ENCODE assay signal across 10 cellular contexts in genomic region chr14:105532735-105533141, GRCh38. TPM values are rescaled to one million over a fixed set of nuclear protein-coding genes. Genes with fewer than 3 reads are reported as not detected.
DNase-seq lines count a peak whose midpoint lies in the region; ATAC-seq, FAIRE-seq and TF ChIP-seq lines count a peak whose summit lies in the region.
"Had no signal": no experiment of that assay in that cellular context is flagged by ENCODE, and none has a peak within 500 bp of the region (broad histone marks: within the 10 kb centered on the region; RNA-seq: fewer than 3 reads in every experiment).

No MANE protein-coding gene starts in this region.

- BruUV-seq in HepG2 (replicated peaks; lab: Mats Ljungman, UMichigan), result no TSS peak

- no peak overlapping the region for H3K4me2 ChIP-seq in SU-DHL-6 (ENCODE audit: low read depth, low read length, poor library complexity, severe bottlenecking)
- peak overlapping the region; percentile 30; the same call in 1 of the 2 replicates for H3K4me2 ChIP-seq in HepG2 (ENCODE audit: low read depth, low read length)

- no peaks in the 10 kb centered on the region for H3K9me3 ChIP-seq in HAP-1
- H3K9me3 ChIP-seq in SU-DHL-6 (ENCODE audit: insufficient read depth, low read length), result no peaks in the 10 kb centered on the region
- no peaks in the 10 kb centered on the region for H3K9me3 ChIP-seq in HepG2 (ENCODE audit: low read length)
- H3K9me3 ChIP-seq in prostate gland, result no peaks in the 10 kb centered on the region

- TF ChIP-seq CTCF in SU-DHL-6 (IDR thresholded peaks at IDR 0.05; ENCODE audit: insufficient read depth, low read length, poor library complexity, severe bottlenecking) (peak; percentile 50), HepG2 (CRISPR knock-in tag; IDR thresholded peaks at IDR 0.05) (peak; percentile 81), prostate gland (IDR thresholded peaks at IDR 0.05) (no peak)

- H3K9me2 ChIP-seq in SU-DHL-6 (replicated peaks; ENCODE audit: insufficient read depth, low read length), result no peaks in the 10 kb centered on the region

- TF ChIP-seq EP300 in HepG2 (IDR thresholded peaks at IDR 0.05; ENCODE audit: low read depth in 2 of 2, low read length in 2 of 2) (no peak), HepG2 (CRISPR knock-in tag; IDR thresholded peaks at IDR 0.05; ENCODE audit: borderline replicate concordance) (no peak)

- H3K36me3 ChIP-seq in HAP-1 (replicated peaks) (peaks cover 5% of the 10 kb centered on the region), SU-DHL-6 (ENCODE audit: low read length) (no peaks in the 10 kb centered on the region), HepG2 (replicated peaks in 1 of 2; ENCODE audit: control insufficient read depth in 1 of 2, insufficient read depth in 2 of 2, low read length in 2 of 2) (0 out of 5 replicates have a peak, but pooled peaks cover 0 to 6% of the 10 kb centered on the region in 2 experiments), prostate gland (no peaks in the 10 kb centered on the region)

- H2AFZ ChIP-seq in SU-DHL-6 (ENCODE audit: low read depth, low read length, severe bottlenecking) (no peak overlapping the region), HepG2 (ENCODE audit: low read length) (no peak overlapping the region)

- no peak overlapping the region for H3K4me3 ChIP-seq in HAP-1
- H3K4me3 ChIP-seq in SU-DHL-6 (ENCODE audit: insufficient read depth, low read length, poor library complexity, severe bottlenecking), result no peak overlapping the region
- H3K4me3 ChIP-seq in HepG2 (replicated peaks in 1 of 3; ENCODE audit: insufficient read depth in 1 of 3, low read depth in 2 of 3, low read length in 3 of 3), result peak overlapping the region in 1 of 3 experiments; percentile 26; a peak in 1 of 6 replicates
- H3K4me3 ChIP-seq in prostate gland, result no peak overlapping the region

- H4K20me1 ChIP-seq in SU-DHL-6 (ENCODE audit: low read depth, low read length) (no peaks in the 10 kb centered on the region), HepG2 (ENCODE audit: insufficient read depth, low read length) (peaks cover 4% of the 10 kb centered on the region; the same call in 1 of the 2 replicates)

- no peak for FAIRE-seq in HepG2 (lab: Jason Lieb, UNC)
- FAIRE-seq: H1, RCC 7860 had no signal

- peak; percentile 71 for DNase-seq in DMS 273 (lab: John Stamatoyannopoulos, UW; ENCODE audit: unreplicated experiment)
- peak; percentile 54 to 79 for DNase-seq in HAP-1 (ENCODE audit: low spot score in 2 of 2)
- DNase-seq in HepG2 (ENCODE audit: low spot score), result peak; percentile 56
- DNase-seq in prostate gland (ENCODE audit: low spot score), result no peak
- DNase-seq in activated T-cell treated with anti-CD3 and anti-CD28 coated beads, Interleukin-2, amount 50 U/mL, for 1 hour, result no peak
- DNase-seq in dedifferentiated amniotic fluid mesenchymal stem cell (ENCODE audit: extremely low spot score), result no peak

- H3K9ac ChIP-seq in SU-DHL-6 (ENCODE audit: low read length) (no peak overlapping the region), HepG2 (ENCODE audit: insufficient read depth, low read depth, low read length) (no peak overlapping the region)

- intact Hi-C loops in HepG2 (cut with micrococcal nuclease; ENCODE audit: unreplicated experiment), result loop anchor here (5.0 kb wide), 1 partner anchor 160 kb away; no protein-coding TSS in a partner anchor
- intact Hi-C loops in prostate gland (cut with DNase I), result no loop called here

- CTCF ChIA-PET in HepG2 (lab: Yijun Ruan, JAX; ENCODE audit: low intra/inter-chr PET ratio, low total read pairs), result interaction anchor here (1.1 to 1.6 kb wide), 3 partner anchors 52 to 165 kb away, joined by 3 to 6 read pairs (median 3); no protein-coding TSS in a partner anchor

- no peaks in the 10 kb centered on the region for H3F3A ChIP-seq in SU-DHL-6 (ENCODE audit: insufficient read depth)

- H3K79me2 ChIP-seq in SU-DHL-6 (ENCODE audit: insufficient read depth, low read length) (no peaks in the 10 kb centered on the region), HepG2 (ENCODE audit: insufficient read depth, low read length) (no peaks in the 10 kb centered on the region)

- POLR2A ChIA-PET in HepG2 (lab: Yijun Ruan, JAX), result interaction anchor here (1.1 to 1.5 kb wide), 2 partner anchors 36 to 43 kb away, joined by 3 to 5 read pairs; no protein-coding TSS in a partner anchor

- TF ChIP-seq RAD21 in HepG2 (CRISPR knock-in tag; IDR thresholded peaks at IDR 0.05), result peak; percentile 42; the same call in 1 of the 2 replicates

- H3K4me1 ChIP-seq in HAP-1 (peaks cover 1% of the 10 kb centered on the region; the same call in 1 of the 2 replicates), HepG2 (ENCODE audit: insufficient read depth, low read length) (peaks cover 43% of the 10 kb centered on the region), prostate gland (replicated peaks) (peaks cover 12% of the 10 kb centered on the region)

- TF ChIP-seq POLR2A in HepG2 (IDR thresholded peaks at IDR 0.05; ENCODE audit: insufficient read depth in 1 of 2, low read depth in 2 of 2, low read length in 2 of 2), result no peak
- no peak for TF ChIP-seq POLR2A in prostate gland (IDR thresholded peaks at IDR 0.05)

- H3K27me3 ChIP-seq in HAP-1 (ENCODE audit: low read depth), result peaks cover 4% of the 10 kb centered on the region
- 0 out of 2 replicates have a peak, but pooled peaks cover 2% of the 10 kb centered on the region for H3K27me3 ChIP-seq in SU-DHL-6 (ENCODE audit: low read length)
- peaks cover 8 to 56% of the 10 kb centered on the region in 2 experiments for H3K27me3 ChIP-seq in HepG2 (ENCODE audit: control insufficient read depth in 1 of 2, insufficient read depth in 2 of 2, low read length in 2 of 2)
- no peaks in the 10 kb centered on the region for H3K27me3 ChIP-seq in prostate gland (replicated peaks; ENCODE audit: insufficient read depth)

- peak; percentile 86 for ATAC-seq in HepG2
- no peak for ATAC-seq in HG03469 (IDR thresholded peaks at IDR 0.05; ENCODE audit: unreplicated experiment)

- 5% methylated on average over 5 of the region's 10 CpGs for WGBS in HepG2 (ENCODE audit: low lambda C conversion rate)
- WGBS in prostate gland, result 73% methylated on average over 10 of the region's 10 CpGs

- in situ Hi-C loops in HAP-1 (cut with MboI; ENCODE audit: low sequenced_read_pairs), result loop anchor here (5.0 kb wide), 1 partner anchor 155 kb away; no protein-coding TSS in a partner anchor
- in situ Hi-C loops in HepG2 (cut with HindIII; ENCODE audit: extremely low pct_ligation_motif_present, low pct_unique_long_range_greater_than_20kb), result loop anchor here (5.0 kb wide), 1 partner anchor 155 kb away; no protein-coding TSS in a partner anchor

- H3K27ac ChIP-seq in SU-DHL-6 (ENCODE audit: low read depth, low read length), result no peak overlapping the region
- H3K27ac ChIP-seq in HepG2 (ENCODE audit: extremely low read length, insufficient read depth, low read length), result no peak overlapping the region
- no peak overlapping the region for H3K27ac ChIP-seq in prostate gland

RNA-seq across cellular contexts. Expression of gene TMEM121, which starts 6.4 kb away (rescaled TPM):
- total RNA-seq in HepG2 (2016; rRNA removed; fragmentation: Illumina TruSeq; extraction: Trizol) (10.8 and 19.0 TPM in 2 replicates), prostate gland (10 to 100 TPM; 11.1 to 15.7 TPM)
- 11.9 and 15.2 TPM in 2 replicates for total RNA-seq in HepG2 (2016; cell fraction: cytosol; rRNA removed; fragmentation: Illumina TruSeq; extraction: Trizol; ENCODE audit: low read depth)
- 12.1 and 17.9 TPM in 2 replicates for total RNA-seq in HepG2 (2016; cell fraction: insoluble cytoplasmic fraction; rRNA removed; fragmentation: Illumina TruSeq; extraction: Trizol)
- total RNA-seq in HepG2 (2016; cell fraction: membrane; rRNA removed; fragmentation: Illumina TruSeq; extraction: Trizol), result 21.1 and 26.4 TPM in 2 replicates
- 8.8 and 9.1 TPM in 2 replicates for total RNA-seq in HepG2 (2016; cell fraction: nucleus; rRNA removed; fragmentation: Illumina TruSeq; extraction: Trizol)
- 6.6 and 10.9 TPM in 2 replicates for polyA plus RNA-seq in HepG2 (2011; rRNA removed)
- 11.8 and 25.5 TPM in 2 replicates for polyA plus RNA-seq in HepG2 (2011; cell fraction: cytosol; rRNA removed)
- 16.5 and 16.6 TPM in 2 replicates for polyA plus RNA-seq in HepG2 (2011; cell fraction: nucleus; rRNA removed)
- 4.0 and 4.3 TPM in 2 replicates for polyA plus RNA-seq in HepG2 (2012)
- 8.8 and 9.5 TPM in 2 replicates for polyA plus RNA-seq in HepG2 (2016; cell fraction: cytosol; fragmentation: Illumina TruSeq; extraction: Trizol; ENCODE audit: low read depth)
- polyA plus RNA-seq in HepG2 (2016; cell fraction: insoluble cytoplasmic fraction; fragmentation: Illumina TruSeq; extraction: Trizol; ENCODE audit: low read depth), result 8.7 and 9.4 TPM in 2 replicates
- 13.5 TPM in 2 replicates for polyA plus RNA-seq in HepG2 (2016; cell fraction: membrane; fragmentation: Illumina TruSeq; extraction: Trizol; ENCODE audit: low read depth)
- polyA plus RNA-seq in HepG2 (2016; cell fraction: nucleus; fragmentation: Illumina TruSeq; extraction: Trizol; ENCODE audit: insufficient read depth, low read depth), result 12.3 and 13.5 TPM in 2 replicates
- 0.82 and 39.5 TPM in 2 replicates for polyA minus RNA-seq in HepG2 (2011; rRNA and poly(A)+ RNA removed; ENCODE audit: low replicate concordance)
- 12.8 and 13.8 TPM in 2 replicates for polyA minus RNA-seq in HepG2 (2011; cell fraction: cytosol; rRNA and poly(A)+ RNA removed)
- 4.1 and 4.5 TPM in 2 replicates for polyA minus RNA-seq in HepG2 (2011; cell fraction: nucleus; rRNA and poly(A)+ RNA removed)
- total RNA-seq: H1 had no signal

RNA-seq across cellular contexts. Expression of gene TEDC1, which starts 41.7 kb away (rescaled TPM):
- total RNA-seq in HepG2 (2016; rRNA removed; fragmentation: Illumina TruSeq; extraction: Trizol) (20.7 and 27.4 TPM in 2 replicates), prostate gland (1 to 10 TPM; 7.5 to 8.9 TPM)
- total RNA-seq in HepG2 (2016; cell fraction: cytosol; rRNA removed; fragmentation: Illumina TruSeq; extraction: Trizol; ENCODE audit: low read depth), result 9.2 and 10.3 TPM in 2 replicates
- 21.2 and 28.4 TPM in 2 replicates for total RNA-seq in HepG2 (2016; cell fraction: insoluble cytoplasmic fraction; rRNA removed; fragmentation: Illumina TruSeq; extraction: Trizol)
- total RNA-seq in HepG2 (2016; cell fraction: membrane; rRNA removed; fragmentation: Illumina TruSeq; extraction: Trizol), result 12.9 and 13.8 TPM in 2 replicates
- total RNA-seq in HepG2 (2016; cell fraction: nucleus; rRNA removed; fragmentation: Illumina TruSeq; extraction: Trizol), result 15.9 and 16.8 TPM in 2 replicates
- 5.7 and 7.3 TPM in 2 replicates for polyA plus RNA-seq in HepG2 (2011; rRNA removed)
- polyA plus RNA-seq in HepG2 (2011; cell fraction: cytosol; rRNA removed), result 4.1 and 10.9 TPM in 2 replicates
- 20.8 and 27.4 TPM in 2 replicates for polyA plus RNA-seq in HepG2 (2011; cell fraction: nucleus; rRNA removed)
- polyA plus RNA-seq in HepG2 (2012), result 4.5 and 5.0 TPM in 2 replicates
- polyA plus RNA-seq in HepG2 (2016; cell fraction: cytosol; fragmentation: Illumina TruSeq; extraction: Trizol; ENCODE audit: low read depth), result 5.8 and 6.5 TPM in 2 replicates
- 20.9 and 21.6 TPM in 2 replicates for polyA plus RNA-seq in HepG2 (2016; cell fraction: insoluble cytoplasmic fraction; fragmentation: Illumina TruSeq; extraction: Trizol; ENCODE audit: low read depth)
- polyA plus RNA-seq in HepG2 (2016; cell fraction: membrane; fragmentation: Illumina TruSeq; extraction: Trizol; ENCODE audit: low read depth), result 9.6 and 10.0 TPM in 2 replicates
- polyA plus RNA-seq in HepG2 (2016; cell fraction: nucleus; fragmentation: Illumina TruSeq; extraction: Trizol; ENCODE audit: insufficient read depth, low read depth), result 36.1 and 37.5 TPM in 2 replicates
- polyA minus RNA-seq in HepG2 (2011; rRNA and poly(A)+ RNA removed; ENCODE audit: low replicate concordance), result 12.1 and 23.1 TPM in 2 replicates
- 2.8 and 5.5 TPM in 2 replicates for polyA minus RNA-seq in HepG2 (2011; cell fraction: cytosol; rRNA and poly(A)+ RNA removed)
- 7.3 and 9.0 TPM in 2 replicates for polyA minus RNA-seq in HepG2 (2011; cell fraction: nucleus; rRNA and poly(A)+ RNA removed)

RNA-seq across cellular contexts. Expression of gene CRIP1, which starts 46.1 kb away (rescaled TPM):
- total RNA-seq in HepG2 (2016; rRNA removed; fragmentation: Illumina TruSeq; extraction: Trizol) (53.9 and 59.7 TPM in 2 replicates), prostate gland (10 to 100 TPM in 1 of 2 donors, 1 to 10 TPM in 1; 4.2 to 22.0 TPM)
- total RNA-seq in HepG2 (2016; cell fraction: cytosol; rRNA removed; fragmentation: Illumina TruSeq; extraction: Trizol; ENCODE audit: low read depth), result 18.2 and 27.4 TPM in 2 replicates
- 53.1 and 55.2 TPM in 2 replicates for total RNA-seq in HepG2 (2016; cell fraction: insoluble cytoplasmic fraction; rRNA removed; fragmentation: Illumina TruSeq; extraction: Trizol)
- total RNA-seq in HepG2 (2016; cell fraction: membrane; rRNA removed; fragmentation: Illumina TruSeq; extraction: Trizol), result 23.1 and 27.8 TPM in 2 replicates
- total RNA-seq in HepG2 (2016; cell fraction: nucleus; rRNA removed; fragmentation: Illumina TruSeq; extraction: Trizol), result 25.3 and 26.5 TPM in 2 replicates
- 59.5 and 62.2 TPM in 2 replicates for polyA plus RNA-seq in HepG2 (2011; rRNA removed)
- polyA plus RNA-seq in HepG2 (2011; cell fraction: cytosol; rRNA removed), result 27.8 and 82.6 TPM in 2 replicates
- 47.3 and 55.5 TPM in 2 replicates for polyA plus RNA-seq in HepG2 (2011; cell fraction: nucleus; rRNA removed)
- polyA plus RNA-seq in HepG2 (2012), result 46.4 and 49.2 TPM in 2 replicates
- 85.4 and 115 TPM in 2 replicates for polyA plus RNA-seq in HepG2 (2016; cell fraction: cytosol; fragmentation: Illumina TruSeq; extraction: Trizol; ENCODE audit: low read depth)
- 142 and 159 TPM in 2 replicates for polyA plus RNA-seq in HepG2 (2016; cell fraction: insoluble cytoplasmic fraction; fragmentation: Illumina TruSeq; extraction: Trizol; ENCODE audit: low read depth)
- 67.3 and 82.2 TPM in 2 replicates for polyA plus RNA-seq in HepG2 (2016; cell fraction: membrane; fragmentation: Illumina TruSeq; extraction: Trizol; ENCODE audit: low read depth)
- polyA plus RNA-seq in HepG2 (2016; cell fraction: nucleus; fragmentation: Illumina TruSeq; extraction: Trizol; ENCODE audit: insufficient read depth, low read depth), result 136 and 137 TPM in 2 replicates
- 24.8 and 136 TPM in 2 replicates for polyA minus RNA-seq in HepG2 (2011; rRNA and poly(A)+ RNA removed; ENCODE audit: low replicate concordance)
- 20.6 and 28.4 TPM in 2 replicates for polyA minus RNA-seq in HepG2 (2011; cell fraction: cytosol; rRNA and poly(A)+ RNA removed)
- 4.7 and 11.8 TPM in 2 replicates for polyA minus RNA-seq in HepG2 (2011; cell fraction: nucleus; rRNA and poly(A)+ RNA removed)

RNA-seq across cellular contexts. Expression of gene CRIP2, which starts 58.1 kb away (rescaled TPM):
- total RNA-seq in HepG2 (2016; rRNA removed; fragmentation: Illumina TruSeq; extraction: Trizol) (32.1 and 37.9 TPM in 2 replicates), prostate gland (100 to 1,000 TPM in 1 of 2 donors, 10 to 100 TPM in 1; 86.7 to 134 TPM)
- total RNA-seq in HepG2 (2016; cell fraction: cytosol; rRNA removed; fragmentation: Illumina TruSeq; extraction: Trizol; ENCODE audit: low read depth), result 22.2 and 30.3 TPM in 2 replicates
- total RNA-seq in HepG2 (2016; cell fraction: insoluble cytoplasmic fraction; rRNA removed; fragmentation: Illumina TruSeq; extraction: Trizol), result 29.1 and 37.9 TPM in 2 replicates
- total RNA-seq in HepG2 (2016; cell fraction: membrane; rRNA removed; fragmentation: Illumina TruSeq; extraction: Trizol), result 30.8 and 36.2 TPM in 2 replicates
- total RNA-seq in HepG2 (2016; cell fraction: nucleus; rRNA removed; fragmentation: Illumina TruSeq; extraction: Trizol), result 14.7 and 15.4 TPM in 2 replicates
- polyA plus RNA-seq in HepG2 (2011; rRNA removed), result 18.0 and 31.6 TPM in 2 replicates
- 18.1 and 57.4 TPM in 2 replicates for polyA plus RNA-seq in HepG2 (2011; cell fraction: cytosol; rRNA removed)
- 37.9 and 74.0 TPM in 2 replicates for polyA plus RNA-seq in HepG2 (2011; cell fraction: nucleus; rRNA removed)
- 3.6 and 7.4 TPM in 2 replicates for polyA plus RNA-seq in HepG2 (2012)
- 34.0 and 41.4 TPM in 2 replicates for polyA plus RNA-seq in HepG2 (2016; cell fraction: cytosol; fragmentation: Illumina TruSeq; extraction: Trizol; ENCODE audit: low read depth)
- polyA plus RNA-seq in HepG2 (2016; cell fraction: insoluble cytoplasmic fraction; fragmentation: Illumina TruSeq; extraction: Trizol; ENCODE audit: low read depth), result 44.2 and 51.5 TPM in 2 replicates
- polyA plus RNA-seq in HepG2 (2016; cell fraction: membrane; fragmentation: Illumina TruSeq; extraction: Trizol; ENCODE audit: low read depth), result 41.2 and 43.7 TPM in 2 replicates
- 39.7 and 41.0 TPM in 2 replicates for polyA plus RNA-seq in HepG2 (2016; cell fraction: nucleus; fragmentation: Illumina TruSeq; extraction: Trizol; ENCODE audit: insufficient read depth, low read depth)
- 21.4 and 23.6 TPM in 2 replicates for polyA minus RNA-seq in HepG2 (2011; rRNA and poly(A)+ RNA removed; ENCODE audit: low replicate concordance)
- 8.4 and 15.7 TPM in 2 replicates for polyA minus RNA-seq in HepG2 (2011; cell fraction: cytosol; rRNA and poly(A)+ RNA removed)
- 2.2 and 7.5 TPM in 2 replicates for polyA minus RNA-seq in HepG2 (2011; cell fraction: nucleus; rRNA and poly(A)+ RNA removed)

Comparison
In these comparisons a context has a peak if more than half of its experiments do, and no peak if none do; other contexts are left out.
1. DNase-seq: peak in DMS 273 (single experiment), HAP-1 (2 of 2) and HepG2 (single experiment); none in prostate gland (single experiment), activated T-cell treated with anti-CD3 and anti-CD28 coated beads, Interleukin-2, amount 50 U/mL, for 1 hour (single experiment) and dedifferentiated amniotic fluid mesenchymal stem cell (single experiment).
2. CTCF ChIP-seq: peak in SU-DHL-6 (single experiment) and HepG2 (single experiment); none in prostate gland (0 of 4).